Comparison of ENCODE assay signal across 17 cellular contexts in the genomic region with DNA sequence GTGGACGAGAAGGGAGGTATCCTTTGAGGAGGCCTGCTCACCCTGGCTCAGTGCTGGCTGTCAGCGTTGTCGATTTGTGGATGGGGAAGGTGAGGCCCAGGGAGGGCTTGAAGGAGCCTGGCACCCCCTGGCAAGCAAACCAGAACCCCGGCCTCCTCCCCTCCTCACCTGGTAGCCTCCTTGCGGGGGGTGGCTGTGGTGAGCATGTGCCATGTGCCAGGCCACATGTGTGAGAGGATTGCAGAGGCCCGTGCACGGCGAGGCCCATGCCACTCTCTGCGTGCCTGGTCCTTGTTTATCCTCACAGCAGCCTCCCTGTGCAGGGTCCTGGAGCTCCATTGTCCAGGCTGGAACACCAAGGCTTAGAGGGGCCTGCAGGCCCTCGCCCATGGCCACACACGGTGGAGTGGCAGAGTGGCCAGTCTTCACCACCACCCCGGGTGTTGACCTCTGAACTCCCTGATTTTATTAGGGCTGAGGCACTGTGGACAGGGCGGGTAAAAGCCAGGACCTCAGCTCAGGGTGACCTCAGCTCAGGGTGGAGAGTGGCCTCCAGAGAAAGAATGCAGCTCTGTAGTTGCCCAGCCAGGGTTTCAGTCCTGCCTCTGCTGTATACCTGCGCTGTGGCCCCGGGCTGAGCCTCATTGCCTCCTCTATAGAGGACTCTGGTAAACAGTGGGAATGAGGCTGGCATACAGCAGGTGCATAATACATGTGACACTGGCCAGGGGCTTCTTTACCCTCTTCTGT. TPM values are rescaled to one million over a fixed set of nuclear protein-coding genes. Genes with fewer than 3 reads are reported as not detected.
"Had no signal": no experiment of that assay in that cellular context is flagged by ENCODE, and none has a peak within 500 bp of the region (broad histone marks: within the 10 kb centered on the region; RNA-seq: fewer than 3 reads in every experiment).

No MANE protein-coding gene starts in this region.

- DNase-seq: activated CD4-positive, alpha-beta memory T cell treated with anti-CD3 and anti-CD28 coated beads for 36 hours; activated CD4-positive, alpha-beta T cell treated with anti-CD3 and anti-CD28 coated beads for 36 hours; activated effector memory CD4-positive, alpha-beta T cell treated with anti-CD3 and anti-CD28 coated beads, Interleukin-2, amount 50 U/mL, for 16 hours; activated T-cell treated with anti-CD3 and anti-CD28 coated beads, Interleukin-2, amount 50 U/mL, for 48 hours; adrenal gland; caudate nucleus; colonic mucosa; nucleus accumbens; T-helper 17 cell; uterus had no signal

- H3K36me3 ChIP-seq: adrenal gland, colonic mucosa, prostate gland, right lobe of liver, uterus had no signal

- H3K27ac Mint-ChIP-seq: activated CD4-positive, alpha-beta memory T cell treated with anti-CD3 and anti-CD28 coated beads for 36 hours; activated CD4-positive, alpha-beta T cell treated with anti-CD3 and anti-CD28 coated beads for 36 hours; activated naive CD4-positive, alpha-beta T cell treated with anti-CD3 and anti-CD28 coated beads, Interleukin-2, amount 50 U/mL, for 24 hours; T-helper 17 cell had no signal

- H3K4me3 Mint-ChIP-seq: activated CD4-positive, alpha-beta memory T cell treated with anti-CD3 and anti-CD28 coated beads for 36 hours; activated CD4-positive, alpha-beta T cell treated with anti-CD3 and anti-CD28 coated beads for 36 hours; activated naive CD4-positive, alpha-beta T cell treated with anti-CD3 and anti-CD28 coated beads, Interleukin-2, amount 50 U/mL, for 24 hours; naive thymus-derived CD8-positive, alpha-beta T cell; T-helper 17 cell had no signal

- H3K27ac ChIP-seq: adrenal gland, colonic mucosa, prostate gland, right lobe of liver, uterus had no signal

- FAIRE-seq: endometrium had no signal

- H3K27me3 Mint-ChIP-seq: activated CD4-positive, alpha-beta memory T cell treated with anti-CD3 and anti-CD28 coated beads for 36 hours; activated CD4-positive, alpha-beta T cell treated with anti-CD3 and anti-CD28 coated beads for 36 hours; activated naive CD4-positive, alpha-beta T cell treated with anti-CD3 and anti-CD28 coated beads, Interleukin-2, amount 50 U/mL, for 24 hours; naive thymus-derived CD8-positive, alpha-beta T cell; T-helper 17 cell had no signal

- H3K27me3 ChIP-seq: adrenal gland, colonic mucosa, uterus had no signal

- H3K4me3 ChIP-seq: adrenal gland, colonic mucosa, mucosa of descending colon, prostate gland, right lobe of liver, uterus had no signal

- H3K4me1 Mint-ChIP-seq: activated CD4-positive, alpha-beta T cell treated with anti-CD3 and anti-CD28 coated beads for 36 hours; activated naive CD4-positive, alpha-beta T cell treated with anti-CD3 and anti-CD28 coated beads, Interleukin-2, amount 50 U/mL, for 24 hours; naive thymus-derived CD8-positive, alpha-beta T cell had no signal

- H3K4me1 ChIP-seq: colonic mucosa, prostate gland, right lobe of liver, uterus had no signal

- H3K9me3 ChIP-seq: adrenal gland, colonic mucosa, mucosa of descending colon, prostate gland, right lobe of liver, uterus had no signal

- H3K9me3 Mint-ChIP-seq: activated CD4-positive, alpha-beta memory T cell treated with anti-CD3 and anti-CD28 coated beads for 36 hours; activated naive CD4-positive, alpha-beta T cell treated with anti-CD3 and anti-CD28 coated beads, Interleukin-2, amount 50 U/mL, for 24 hours; naive thymus-derived CD8-positive, alpha-beta T cell had no signal

- ATAC-seq: activated CD4-positive, alpha-beta T cell treated with anti-CD3 and anti-CD28 coated beads for 36 hours; esophagus mucosa; mucosa of descending colon; naive thymus-derived CD8-positive, alpha-beta T cell; right lobe of liver; T-helper 17 cell had no signal

- H3K36me3 Mint-ChIP-seq: activated CD4-positive, alpha-beta memory T cell treated with anti-CD3 and anti-CD28 coated beads for 36 hours; activated naive CD4-positive, alpha-beta T cell treated with anti-CD3 and anti-CD28 coated beads, Interleukin-2, amount 50 U/mL, for 24 hours; naive thymus-derived CD8-positive, alpha-beta T cell had no signal

RNA-seq across cellular contexts. Expression of a gene that starts 39.7 kb away (rescaled TPM):
- total RNA-seq: activated CD4-positive, alpha-beta memory T cell treated with anti-CD3 and anti-CD28 coated beads for 36 hours had no signal
